8 cellular contexts compared by ENCODE assay signal in genomic region chr3:125915792-125916375, GRCh38. TPM values are rescaled to one million over a fixed set of nuclear protein-coding genes. Genes with fewer than 3 reads are reported as not detected.
DNase-seq lines count a peak whose midpoint lies in the region; ATAC-seq and TF ChIP-seq lines count a peak whose summit lies in the region.
"Not testable (repeated sequence)": the region's sequence is repeated elsewhere in the genome, so short reads cannot be mapped to it uniquely, and the experiment has no call there.

No MANE protein-coding gene starts in this region.

- peak; percentile 84 for ATAC-seq in HG02678 (IDR thresholded peaks at IDR 0.05; ENCODE audit: unreplicated experiment)
- peak; percentile 86 for ATAC-seq in thoracic aorta (ENCODE audit: insufficient number of reproducible peaks, low FRiP score, low read depth)

- not testable (repeated sequence) for H3K9me3 Mint-ChIP-seq in activated naive CD8-positive, alpha-beta T cell treated with anti-CD3 and anti-CD28 coated beads for 36 hours; glutamatergic neuron (ENCODE audit: unreplicated experiment); osteocyte (ENCODE audit: unreplicated experiment)

- H3K36me3 ChIP-seq in thoracic aorta: not testable (repeated sequence)

- H3K27ac Mint-ChIP-seq in activated naive CD8-positive, alpha-beta T cell treated with anti-CD3 and anti-CD28 coated beads for 36 hours: peak overlapping the region; percentile 84
- H3K27ac Mint-ChIP-seq in glutamatergic neuron (ENCODE audit: unreplicated experiment): peak overlapping the region; percentile 82
- peak overlapping the region; percentile 84 for H3K27ac Mint-ChIP-seq in osteocyte (ENCODE audit: unreplicated experiment)

- peak; percentile 99 for DNase-seq in NCI-H1105 treated with DMSO at 0.1 percent for 48 hours (lab: John Stamatoyannopoulos, UW)
- peak; percentile 96 for DNase-seq in SKM-1 treated with dmso at 0.1 percent for 144 hours (lab: John Stamatoyannopoulos, UW; ENCODE audit: unreplicated experiment)
- peak; percentile 99 for DNase-seq in activated naive CD8-positive, alpha-beta T cell treated with anti-CD3 and anti-CD28 coated beads for 36 hours
- peak; percentile 99 for DNase-seq in glutamatergic neuron
- peak; percentile 100 for DNase-seq in osteocyte (ENCODE audit: extremely low spot score, unreplicated experiment)
- DNase-seq in thoracic aorta (ENCODE audit: low spot score): peak; percentile 99

- TF ChIP-seq CTCF in glutamatergic neuron (IDR thresholded peaks at IDR 0.05; ENCODE audit: partially characterized antibody, unreplicated experiment); osteocyte (IDR thresholded peaks at IDR 0.05); thoracic aorta (IDR thresholded peaks at IDR 0.05): not testable (repeated sequence)

- H3K4me1 Mint-ChIP-seq in activated naive CD8-positive, alpha-beta T cell treated with anti-CD3 and anti-CD28 coated beads for 36 hours: peaks cover 34% of the 10 kb centered on the region
- H3K4me1 Mint-ChIP-seq in glutamatergic neuron (ENCODE audit: low read depth, unreplicated experiment) (peaks cover 20% of the 10 kb centered on the region), osteocyte (ENCODE audit: unreplicated experiment) (peaks cover 12% of the 10 kb centered on the region)

- H3K27ac ChIP-seq in thoracic aorta: peak overlapping the region; percentile 74 to 79

- not testable (repeated sequence) for H3K27me3 ChIP-seq in thoracic aorta (replicated peaks; ENCODE audit: insufficient read depth)

- not testable (repeated sequence) for H3K9me3 ChIP-seq in thoracic aorta

- H3K4me3 ChIP-seq in GM08714 (ENCODE audit: low read length) (peak overlapping the region; percentile 65; the same call in 1 of the 2 replicates), thoracic aorta (peak overlapping the region; percentile 94)

- H3K4me3 Mint-ChIP-seq in activated naive CD8-positive, alpha-beta T cell treated with anti-CD3 and anti-CD28 coated beads for 36 hours: peak overlapping the region; percentile 83
- H3K4me3 Mint-ChIP-seq in glutamatergic neuron (ENCODE audit: unreplicated experiment) (peak overlapping the region; percentile 82), osteocyte (ENCODE audit: unreplicated experiment) (peak overlapping the region; percentile 80)

- not testable (repeated sequence) for H3K27me3 Mint-ChIP-seq in activated naive CD8-positive, alpha-beta T cell treated with anti-CD3 and anti-CD28 coated beads for 36 hours; glutamatergic neuron (ENCODE audit: unreplicated experiment); osteocyte (ENCODE audit: unreplicated experiment)

- peaks cover 3 to 16% of the 10 kb centered on the region in 2 donors for H3K4me1 ChIP-seq in thoracic aorta (ENCODE audit: control insufficient read depth in 1 of 2, low read depth in 2 of 2)

- not testable (repeated sequence) for H3K36me3 Mint-ChIP-seq in activated naive CD8-positive, alpha-beta T cell treated with anti-CD3 and anti-CD28 coated beads for 36 hours; glutamatergic neuron (ENCODE audit: unreplicated experiment); osteocyte (ENCODE audit: unreplicated experiment)

RNA-seq across cellular contexts. Expression of gene ROPN1B, which starts 53.1 kb away (rescaled TPM):
- not detected for total RNA-seq in activated naive CD8-positive, alpha-beta T cell treated with anti-CD3 and anti-CD28 coated beads for 36 hours
- total RNA-seq in glutamatergic neuron (ENCODE audit: unreplicated experiment) (not detected), osteocyte (not detected in 2 replicates), thoracic aorta (not detected)

Comparison
In these comparisons a context has a peak if more than half of its experiments do, and no peak if none do; other contexts are left out.
1. Peak in every context shown above with its lines: DNase-seq, ATAC-seq, H3K4me3 ChIP-seq and H3K27ac ChIP-seq.